1 cellular context compared by ENCODE assay signal in genomic region chr1:230867903-230868735, GRCh38.
TF ChIP-seq lines count a peak whose summit lies in the region.

TSS of gene C1orf198 (minus strand) at chr1:230868521. CDS start at chr1:230868512, 9 bp downstream.

TF ChIP-seq in K562, 482 proteins besides CTCF, POLR2A, EP300 and RAD21 (continued from another document):
- TF ChIP-seq, protein P1, sequence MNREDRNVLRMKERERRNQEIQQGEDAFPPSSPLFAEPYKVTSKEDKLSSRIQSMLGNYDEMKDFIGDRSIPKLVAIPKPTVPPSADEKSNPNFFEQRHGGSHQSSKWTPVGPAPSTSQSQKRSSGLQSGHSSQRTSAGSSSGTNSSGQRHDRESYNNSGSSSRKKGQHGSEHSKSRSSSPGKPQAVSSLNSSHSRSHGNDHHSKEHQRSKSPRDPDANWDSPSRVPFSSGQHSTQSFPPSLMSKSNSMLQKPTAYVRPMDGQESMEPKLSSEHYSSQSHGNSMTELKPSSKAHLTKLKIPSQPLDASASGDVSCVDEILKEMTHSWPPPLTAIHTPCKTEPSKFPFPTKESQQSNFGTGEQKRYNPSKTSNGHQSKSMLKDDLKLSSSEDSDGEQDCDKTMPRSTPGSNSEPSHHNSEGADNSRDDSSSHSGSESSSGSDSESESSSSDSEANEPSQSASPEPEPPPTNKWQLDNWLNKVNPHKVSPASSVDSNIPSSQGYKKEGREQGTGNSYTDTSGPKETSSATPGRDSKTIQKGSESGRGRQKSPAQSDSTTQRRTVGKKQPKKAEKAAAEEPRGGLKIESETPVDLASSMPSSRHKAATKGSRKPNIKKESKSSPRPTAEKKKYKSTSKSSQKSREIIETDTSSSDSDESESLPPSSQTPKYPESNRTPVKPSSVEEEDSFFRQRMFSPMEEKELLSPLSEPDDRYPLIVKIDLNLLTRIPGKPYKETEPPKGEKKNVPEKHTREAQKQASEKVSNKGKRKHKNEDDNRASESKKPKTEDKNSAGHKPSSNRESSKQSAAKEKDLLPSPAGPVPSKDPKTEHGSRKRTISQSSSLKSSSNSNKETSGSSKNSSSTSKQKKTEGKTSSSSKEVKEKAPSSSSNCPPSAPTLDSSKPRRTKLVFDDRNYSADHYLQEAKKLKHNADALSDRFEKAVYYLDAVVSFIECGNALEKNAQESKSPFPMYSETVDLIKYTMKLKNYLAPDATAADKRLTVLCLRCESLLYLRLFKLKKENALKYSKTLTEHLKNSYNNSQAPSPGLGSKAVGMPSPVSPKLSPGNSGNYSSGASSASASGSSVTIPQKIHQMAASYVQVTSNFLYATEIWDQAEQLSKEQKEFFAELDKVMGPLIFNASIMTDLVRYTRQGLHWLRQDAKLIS (CRISPR knock-in tag; IDR thresholded peaks at IDR 0.05): 0 out of 2 replicates have a peak, but pooled peaks have one; percentile 50
- no peak for TF ChIP-seq ZNF133 (CRISPR knock-in tag; IDR thresholded peaks at IDR 0.05)
- peak; percentile 55; the same call in 1 of the 2 replicates for TF ChIP-seq SAFB (IDR thresholded peaks at IDR 0.05; ENCODE audit: borderline replicate concordance, low read depth, low read length)
- TF ChIP-seq, protein P2, sequence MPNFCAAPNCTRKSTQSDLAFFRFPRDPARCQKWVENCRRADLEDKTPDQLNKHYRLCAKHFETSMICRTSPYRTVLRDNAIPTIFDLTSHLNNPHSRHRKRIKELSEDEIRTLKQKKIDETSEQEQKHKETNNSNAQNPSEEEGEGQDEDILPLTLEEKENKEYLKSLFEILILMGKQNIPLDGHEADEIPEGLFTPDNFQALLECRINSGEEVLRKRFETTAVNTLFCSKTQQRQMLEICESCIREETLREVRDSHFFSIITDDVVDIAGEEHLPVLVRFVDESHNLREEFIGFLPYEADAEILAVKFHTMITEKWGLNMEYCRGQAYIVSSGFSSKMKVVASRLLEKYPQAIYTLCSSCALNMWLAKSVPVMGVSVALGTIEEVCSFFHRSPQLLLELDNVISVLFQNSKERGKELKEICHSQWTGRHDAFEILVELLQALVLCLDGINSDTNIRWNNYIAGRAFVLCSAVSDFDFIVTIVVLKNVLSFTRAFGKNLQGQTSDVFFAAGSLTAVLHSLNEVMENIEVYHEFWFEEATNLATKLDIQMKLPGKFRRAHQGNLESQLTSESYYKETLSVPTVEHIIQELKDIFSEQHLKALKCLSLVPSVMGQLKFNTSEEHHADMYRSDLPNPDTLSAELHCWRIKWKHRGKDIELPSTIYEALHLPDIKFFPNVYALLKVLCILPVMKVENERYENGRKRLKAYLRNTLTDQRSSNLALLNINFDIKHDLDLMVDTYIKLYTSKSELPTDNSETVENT (CRISPR knock-in tag; IDR thresholded peaks at IDR 0.05): peak; percentile 69; the same call in 1 of the 2 replicates
- TF ChIP-seq ZKSCAN3 (CRISPR knock-in tag; IDR thresholded peaks at IDR 0.05): no peak
- no peak for TF ChIP-seq MIER1 (IDR thresholded peaks at IDR 0.05; ENCODE audit: low read depth)
- TF ChIP-seq, protein P3, sequence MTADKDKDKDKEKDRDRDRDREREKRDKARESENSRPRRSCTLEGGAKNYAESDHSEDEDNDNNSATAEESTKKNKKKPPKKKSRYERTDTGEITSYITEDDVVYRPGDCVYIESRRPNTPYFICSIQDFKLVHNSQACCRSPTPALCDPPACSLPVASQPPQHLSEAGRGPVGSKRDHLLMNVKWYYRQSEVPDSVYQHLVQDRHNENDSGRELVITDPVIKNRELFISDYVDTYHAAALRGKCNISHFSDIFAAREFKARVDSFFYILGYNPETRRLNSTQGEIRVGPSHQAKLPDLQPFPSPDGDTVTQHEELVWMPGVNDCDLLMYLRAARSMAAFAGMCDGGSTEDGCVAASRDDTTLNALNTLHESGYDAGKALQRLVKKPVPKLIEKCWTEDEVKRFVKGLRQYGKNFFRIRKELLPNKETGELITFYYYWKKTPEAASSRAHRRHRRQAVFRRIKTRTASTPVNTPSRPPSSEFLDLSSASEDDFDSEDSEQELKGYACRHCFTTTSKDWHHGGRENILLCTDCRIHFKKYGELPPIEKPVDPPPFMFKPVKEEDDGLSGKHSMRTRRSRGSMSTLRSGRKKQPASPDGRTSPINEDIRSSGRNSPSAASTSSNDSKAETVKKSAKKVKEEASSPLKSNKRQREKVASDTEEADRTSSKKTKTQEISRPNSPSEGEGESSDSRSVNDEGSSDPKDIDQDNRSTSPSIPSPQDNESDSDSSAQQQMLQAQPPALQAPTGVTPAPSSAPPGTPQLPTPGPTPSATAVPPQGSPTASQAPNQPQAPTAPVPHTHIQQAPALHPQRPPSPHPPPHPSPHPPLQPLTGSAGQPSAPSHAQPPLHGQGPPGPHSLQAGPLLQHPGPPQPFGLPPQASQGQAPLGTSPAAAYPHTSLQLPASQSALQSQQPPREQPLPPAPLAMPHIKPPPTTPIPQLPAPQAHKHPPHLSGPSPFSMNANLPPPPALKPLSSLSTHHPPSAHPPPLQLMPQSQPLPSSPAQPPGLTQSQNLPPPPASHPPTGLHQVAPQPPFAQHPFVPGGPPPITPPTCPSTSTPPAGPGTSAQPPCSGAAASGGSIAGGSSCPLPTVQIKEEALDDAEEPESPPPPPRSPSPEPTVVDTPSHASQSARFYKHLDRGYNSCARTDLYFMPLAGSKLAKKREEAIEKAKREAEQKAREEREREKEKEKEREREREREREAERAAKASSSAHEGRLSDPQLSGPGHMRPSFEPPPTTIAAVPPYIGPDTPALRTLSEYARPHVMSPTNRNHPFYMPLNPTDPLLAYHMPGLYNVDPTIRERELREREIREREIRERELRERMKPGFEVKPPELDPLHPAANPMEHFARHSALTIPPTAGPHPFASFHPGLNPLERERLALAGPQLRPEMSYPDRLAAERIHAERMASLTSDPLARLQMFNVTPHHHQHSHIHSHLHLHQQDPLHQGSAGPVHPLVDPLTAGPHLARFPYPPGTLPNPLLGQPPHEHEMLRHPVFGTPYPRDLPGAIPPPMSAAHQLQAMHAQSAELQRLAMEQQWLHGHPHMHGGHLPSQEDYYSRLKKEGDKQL (CRISPR knock-in tag; IDR thresholded peaks at IDR 0.05; ENCODE audit: borderline replicate concordance): no peak
- peak; percentile 82 for TF ChIP-seq ZBTB17 (CRISPR knock-in tag; IDR thresholded peaks at IDR 0.05)
